ENCODE assay signal across 15 cellular contexts in the genomic region with DNA sequence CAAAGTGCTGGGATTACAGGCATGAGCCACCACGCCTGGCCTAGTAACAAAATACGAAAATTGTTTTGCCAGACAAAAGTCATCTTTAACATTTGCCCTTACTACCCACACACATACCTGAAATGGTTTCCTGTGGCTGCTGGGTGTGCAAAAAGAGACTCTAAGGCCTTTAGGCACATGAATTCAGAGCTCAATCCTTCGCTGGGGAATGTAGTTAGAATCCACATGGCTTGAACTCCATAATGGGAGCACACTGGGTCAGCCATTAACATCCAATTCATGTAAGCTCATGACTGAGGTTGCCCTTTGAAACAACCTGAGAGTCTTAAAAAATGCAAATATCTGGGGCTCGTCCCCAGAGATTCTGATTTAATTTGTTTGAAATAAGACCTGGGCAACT.
DNase-seq lines count a peak whose midpoint lies in the region; ATAC-seq and TF ChIP-seq lines count a peak whose summit lies in the region.
"Had no signal": no experiment of that assay in that cellular context is flagged by ENCODE, and none has a peak within 500 bp of the region (broad histone marks: within the 10 kb centered on the region; RNA-seq: fewer than 3 reads in every experiment).

No MANE protein-coding gene starts in this region.

- H3K27me3 Mint-ChIP-seq in endodermal cell (ENCODE audit: insufficient read depth): no peaks in the 10 kb centered on the region
- H3K27me3 Mint-ChIP-seq: CD4-positive, alpha-beta T cell had no signal

- no peaks in the 10 kb centered on the region for H3K9me3 Mint-ChIP-seq in endodermal cell

- DNase-seq in NT2/D1 (ENCODE audit: low read depth, low spot score) (peak; percentile 27), endodermal cell (peak; percentile 47), kidney tubule cell (ENCODE audit: low spot score) (peak; percentile 4), amniotic stem cell (lab: John Stamatoyannopoulos, UW) (no peak), AG20443 (ENCODE audit: low spot score) (no peak)
- no peak for DNase-seq in activated naive CD4-positive, alpha-beta T cell treated with Interleukin-2 at 50 U/mL for 16 hours
- DNase-seq: AML-193; Calu3; CD4-positive, alpha-beta T cell; DMS 273 treated with DMSO at 0.1 percent for 48 hours; KBM-7 had no signal

- no peak overlapping the region for H3K27ac ChIP-seq in endodermal cell (ENCODE audit: low read depth, low read length)
- H3K27ac ChIP-seq: BLaER1 treated with 17β-estradiol and CSF1 and Interleukin-3, amounts not matched to agents 10 nM and 100 nM; HL-60 had no signal

- H3K36me3 ChIP-seq in NT2/D1 (ENCODE audit: insufficient read depth, insufficient read length, low read length): no peaks in the 10 kb centered on the region
- no peaks in the 10 kb centered on the region for H3K36me3 ChIP-seq in endodermal cell (ENCODE audit: control insufficient read depth, insufficient read depth, low read length)
- H3K36me3 ChIP-seq: BLaER1 treated with 17β-estradiol and CSF1 and Interleukin-3, amounts not matched to agents 10 nM and 100 nM had no signal

- no peak overlapping the region for H3K27ac Mint-ChIP-seq in endodermal cell
- H3K27ac Mint-ChIP-seq: CD4-positive, alpha-beta T cell had no signal

- H3K4me1 ChIP-seq in NT2/D1 (ENCODE audit: insufficient read depth, insufficient read length) (no peaks in the 10 kb centered on the region), endodermal cell (ENCODE audit: control insufficient read depth, insufficient read depth, low read length) (no peaks in the 10 kb centered on the region)
- H3K4me1 ChIP-seq: BLaER1 treated with 17β-estradiol and CSF1 and Interleukin-3, amounts not matched to agents 10 nM and 100 nM had no signal

- H3K4me3 Mint-ChIP-seq in endodermal cell: no peak overlapping the region
- H3K4me3 Mint-ChIP-seq: CD4-positive, alpha-beta T cell had no signal

- no peaks in the 10 kb centered on the region for H3K27me3 ChIP-seq in NT2/D1 (ENCODE audit: insufficient read depth, insufficient read length)
- H3K27me3 ChIP-seq in endodermal cell (ENCODE audit: control insufficient read depth, insufficient read depth, low read length, poor library complexity, severe bottlenecking): no peaks in the 10 kb centered on the region
- H3K27me3 ChIP-seq: BLaER1 treated with 17β-estradiol and CSF1 and Interleukin-3, amounts not matched to agents 10 nM and 100 nM had no signal

- ATAC-seq in GM21528 (IDR thresholded peaks at IDR 0.05; ENCODE audit: low FRiP score, unreplicated experiment): no peak
- ATAC-seq: GM12878 had no signal

- no peaks in the 10 kb centered on the region for H3K36me3 Mint-ChIP-seq in endodermal cell (ENCODE audit: low read depth)

- H3K9me3 ChIP-seq in NT2/D1 (ENCODE audit: insufficient read depth, low read length) (no peaks in the 10 kb centered on the region), endodermal cell (ENCODE audit: control insufficient read depth, low read length) (no peaks in the 10 kb centered on the region)
- H3K9me3 ChIP-seq: BLaER1 treated with 17β-estradiol and CSF1 and Interleukin-3, amounts not matched to agents 10 nM and 100 nM had no signal

- WGBS in endodermal cell (ENCODE audit: insufficient coverage in 1 of 2, insufficient read length in 1 of 2), 2 experiments: 82 to 86% methylated on average over 4 of the region's 4 CpGs

- TF ChIP-seq CTCF in endodermal cell (conservative IDR thresholded peaks at IDR 0.05): no peak

- H3K4me3 ChIP-seq in NT2/D1 (ENCODE audit: insufficient read length, low read depth): no peak overlapping the region
- no peak overlapping the region for H3K4me3 ChIP-seq in endodermal cell (ENCODE audit: low read length)
- H3K4me3 ChIP-seq: BLaER1 treated with 17β-estradiol and CSF1 and Interleukin-3, amounts not matched to agents 10 nM and 100 nM; GM12878 had no signal

- H3K4me1 Mint-ChIP-seq in endodermal cell: no peaks in the 10 kb centered on the region

- no peak overlapping the region for H3K9ac ChIP-seq in NT2/D1 (ENCODE audit: insufficient read length, low read depth)
- no peak overlapping the region for H3K9ac ChIP-seq in endodermal cell (ENCODE audit: extremely low read depth, low read length, poor library complexity, severe bottlenecking)
- H3K9ac ChIP-seq: BLaER1 treated with 17β-estradiol and CSF1 and Interleukin-3, amounts not matched to agents 10 nM and 100 nM had no signal

Comparison
In these comparisons a context has a peak if more than half of its experiments do, and no peak if none do; other contexts are left out.
1. DNase-seq: peak in NT2/D1 (single experiment), endodermal cell (single experiment) and kidney tubule cell (single experiment); none in activated naive CD4-positive, alpha-beta T cell treated with Interleukin-2 at 50 U/mL for 16 hours (single experiment), amniotic stem cell (single experiment) and AG20443 (single experiment).